1 cellular context compared by ENCODE assay signal in genomic region chr9:93094294-93095204, GRCh38.
TF ChIP-seq lines count a peak whose summit lies in the region.

No MANE protein-coding gene starts in this region.

TF ChIP-seq in K562, 482 proteins besides CTCF, POLR2A, EP300 and RAD21 (continued from another document):
- TF ChIP-seq E4F1 (CRISPR knock-in tag; IDR thresholded peaks at IDR 0.05; ENCODE audit: borderline replicate concordance): no peak
- TF ChIP-seq HEY1 (CRISPR knock-in tag; IDR thresholded peaks at IDR 0.05; ENCODE audit: borderline replicate concordance): no peak
- TF ChIP-seq PBX2 (CRISPR knock-in tag; IDR thresholded peaks at IDR 0.05; ENCODE audit: low read depth): no peak
- TF ChIP-seq PBX2 (tag; conservative IDR thresholded peaks at IDR 0.05; ENCODE audit: low read depth): no peak
- no peak for TF ChIP-seq CAMTA2 (CRISPR knock-in tag; conservative IDR thresholded peaks at IDR 0.05)
- no peak for TF ChIP-seq ZNF584 (CRISPR knock-in tag; IDR thresholded peaks at IDR 0.05; ENCODE audit: low read depth)
- no peak for TF ChIP-seq RFX5 (IDR thresholded peaks at IDR 0.05; ENCODE audit: low read depth, low read length)
- TF ChIP-seq ZNF274 (IDR thresholded peaks at IDR 0.05; ENCODE audit: borderline replicate concordance, low read depth, low read length): no peak
- TF ChIP-seq CREB3L1 (IDR thresholded peaks at IDR 0.05; ENCODE audit: borderline replicate concordance, low read depth): no peak
- TF ChIP-seq MTA1 (IDR thresholded peaks at IDR 0.05; ENCODE audit: borderline replicate concordance): 0 out of 2 replicates have a peak, but pooled peaks have one; percentile 13
- TF ChIP-seq STAT5B (CRISPR knock-in tag; IDR thresholded peaks at IDR 0.05): no peak
- no peak for TF ChIP-seq ARID2 (IDR thresholded peaks at IDR 0.05)
- no peak for TF ChIP-seq HNRNPH1 (optimal IDR thresholded peaks at IDR 0.05; ENCODE audit: low read depth, low read length)
- TF ChIP-seq YBX1 (IDR thresholded peaks at IDR 0.05): no peak
- TF ChIP-seq MITF (IDR thresholded peaks at IDR 0.05): no peak
